Comparison of ENCODE assay signal across 8 cellular contexts in the genomic region with DNA sequence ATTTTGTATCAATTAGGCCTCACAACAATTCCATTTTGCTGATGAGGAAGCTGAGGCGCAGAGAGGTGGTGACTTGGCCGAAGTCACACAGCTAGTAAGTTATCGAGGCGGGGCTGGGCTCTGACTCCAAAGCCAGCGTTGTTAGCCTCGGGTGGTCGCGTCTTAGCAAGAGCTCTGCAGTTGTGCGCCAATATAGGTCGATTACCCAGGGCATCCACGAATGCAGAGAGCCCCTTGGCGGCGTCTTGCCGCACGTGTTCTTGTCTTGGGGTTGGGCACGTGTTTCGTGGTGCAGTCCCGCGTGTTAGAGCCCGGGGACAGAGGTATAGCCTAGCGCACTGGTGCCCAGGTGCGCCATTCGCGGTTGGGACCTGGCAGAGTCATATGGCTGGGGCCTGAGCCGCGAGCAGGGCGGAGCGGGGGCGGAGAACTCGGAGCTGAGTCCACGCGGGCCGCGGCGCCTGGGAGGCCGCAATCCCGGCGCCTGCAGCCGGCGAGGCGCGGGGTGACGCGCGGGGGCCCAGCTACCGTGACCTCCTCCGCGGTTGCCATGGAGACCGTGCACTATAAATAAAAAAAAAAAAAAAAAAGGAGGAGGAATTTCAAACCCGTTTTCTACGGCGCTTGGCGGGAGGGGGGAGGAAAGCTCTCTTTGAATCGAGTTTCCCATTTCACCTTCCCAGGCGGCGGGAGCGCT.
A peak's percentile ranks its signal among the peaks of the same experiment; 100 is the strongest.
DNase-seq lines count a peak whose midpoint lies in the region; ATAC-seq and TF ChIP-seq lines count a peak whose summit lies in the region.

No MANE protein-coding gene starts in this region.

- intact Hi-C loops in esophagus squamous epithelium (cut with DNase I) = no loop called here

- no peak for TF ChIP-seq POLR2A in esophagus squamous epithelium (IDR thresholded peaks at IDR 0.05)

- no peak for TF ChIP-seq CTCF in esophagus squamous epithelium (IDR thresholded peaks at IDR 0.05)

- DNase-seq in NCI-H82 (lab: John Stamatoyannopoulos, UW) (peak; percentile 55), NCI-H82 treated with DMSO at 0.1 percent for 48 hours (lab: John Stamatoyannopoulos, UW; ENCODE audit: unreplicated experiment) (no peak), NCI-H226 (peak; percentile 70), esophagus squamous epithelium (lab: John Stamatoyannopoulos, UW) (no peak), SHP77 treated with DMSO at 0.1 percent for 48 hours (lab: John Stamatoyannopoulos, UW) (no peak)
- peak; percentile 72 for DNase-seq in activated T-cell treated with anti-CD3 and anti-CD28 coated beads, Interleukin-2, amount 50 U/mL, for 24 hours
- peak; percentile 44 to 88 (median 77) for DNase-seq in naive thymus-derived CD8-positive, alpha-beta T cell

- H3K27me3 Mint-ChIP-seq in activated T-cell treated with anti-CD3 and anti-CD28 coated beads, Interleukin-2, amount 50 U/mL, for 24 hours = peaks cover 13% of the 10 kb centered on the region
- no peaks in the 10 kb centered on the region for H3K27me3 Mint-ChIP-seq in naive thymus-derived CD8-positive, alpha-beta T cell

- H3K4me1 ChIP-seq in esophagus squamous epithelium = peaks cover 28 to 40% (median 29%) of the 10 kb centered on the region in 3 donors

- peaks cover 17% of the 10 kb centered on the region for H3K4me1 Mint-ChIP-seq in activated T-cell treated with anti-CD3 and anti-CD28 coated beads, Interleukin-2, amount 50 U/mL, for 24 hours (ENCODE audit: low read depth)
- H3K4me1 Mint-ChIP-seq in naive thymus-derived CD8-positive, alpha-beta T cell = peaks cover 15 to 51% (median 46%) of the 10 kb centered on the region in 4 donors

- 13 to 26% methylated on average over 19 to 25 of the region's 57 CpGs for WGBS in esophagus squamous epithelium, 2 donors

- no peak overlapping the region for H3K27ac Mint-ChIP-seq in activated T-cell treated with anti-CD3 and anti-CD28 coated beads, Interleukin-2, amount 50 U/mL, for 24 hours
- H3K27ac Mint-ChIP-seq in naive thymus-derived CD8-positive, alpha-beta T cell = peak overlapping the region; percentile 53 to 96 (median 92)

- H3K27me3 ChIP-seq in esophagus squamous epithelium = peaks cover 0 to 37% (median 4%) of the 10 kb centered on the region in 4 donors

- peaks cover 0 to 5% (median 0%) of the 10 kb centered on the region in 3 donors for H3K9me3 ChIP-seq in esophagus squamous epithelium

- H3K36me3 Mint-ChIP-seq in activated T-cell treated with anti-CD3 and anti-CD28 coated beads, Interleukin-2, amount 50 U/mL, for 24 hours (ENCODE audit: low read depth) = no peaks in the 10 kb centered on the region
- H3K36me3 Mint-ChIP-seq in naive thymus-derived CD8-positive, alpha-beta T cell = no peaks in the 10 kb centered on the region

- POLR2A ChIA-PET in naive thymus-derived CD8-positive, alpha-beta T cell (lab: Charles Lee) = interaction anchor here (0.5 to 3.8 kb wide), 18 partner anchors 9 to 305 kb away, joined by 3 to 39 read pairs (median 4); a partner anchor contains a TSS

- H3K4me3 ChIP-seq in esophagus squamous epithelium = peak overlapping the region; percentile 35 to 73 (median 48)

- H3K9me3 Mint-ChIP-seq in activated T-cell treated with anti-CD3 and anti-CD28 coated beads, Interleukin-2, amount 50 U/mL, for 24 hours = no peaks in the 10 kb centered on the region
- H3K9me3 Mint-ChIP-seq in naive thymus-derived CD8-positive, alpha-beta T cell = no peaks in the 10 kb centered on the region

- peak overlapping the region in 2 of 4 donors; percentile 67 to 73 for H3K27ac ChIP-seq in esophagus squamous epithelium
- peak overlapping the region; percentile 82 for H3K27ac ChIP-seq in temporal lobe (ENCODE audit: low read depth, low read length)

- peak overlapping the region; percentile 44 for H3K4me3 Mint-ChIP-seq in activated T-cell treated with anti-CD3 and anti-CD28 coated beads, Interleukin-2, amount 50 U/mL, for 24 hours
- peak overlapping the region; percentile 72 to 87 (median 80) for H3K4me3 Mint-ChIP-seq in naive thymus-derived CD8-positive, alpha-beta T cell

- peak; percentile 69 to 73 for ATAC-seq in naive thymus-derived CD8-positive, alpha-beta T cell

- H3K36me3 ChIP-seq in esophagus squamous epithelium = no peaks in the 10 kb centered on the region

Comparison
In these comparisons a context has a peak if more than half of its experiments do, and no peak if none do; other contexts are left out.
1. DNase-seq: peak in NCI-H82 (single experiment), NCI-H226 (single experiment), activated T-cell treated with anti-CD3 and anti-CD28 coated beads, Interleukin-2, amount 50 U/mL, for 24 hours (single experiment) and naive thymus-derived CD8-positive, alpha-beta T cell (10 of 10); none in NCI-H82 treated with DMSO at 0.1 percent for 48 hours (single experiment), esophagus squamous epithelium (single experiment) and SHP77 treated with DMSO at 0.1 percent for 48 hours (single experiment).